18 cellular contexts compared by ENCODE assay signal in the genomic region with DNA sequence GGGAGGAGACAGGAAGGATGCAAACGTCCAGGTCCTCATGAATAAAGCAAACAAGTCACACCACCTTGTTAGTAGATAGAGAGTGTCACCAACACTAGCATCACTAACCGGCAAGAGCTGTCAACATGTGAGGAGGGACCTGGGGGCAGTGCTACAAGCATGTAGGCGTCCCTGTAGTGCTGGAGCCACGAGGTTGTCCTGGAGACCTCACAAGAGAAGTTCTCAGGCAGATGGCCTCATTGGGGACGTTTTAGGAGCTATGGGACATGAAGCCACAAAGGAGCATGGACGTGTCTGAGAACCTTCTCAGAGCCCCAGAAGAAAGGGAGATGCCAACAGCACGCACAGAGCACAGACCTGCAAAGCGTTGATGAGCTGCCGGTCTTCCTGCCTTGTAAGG.
"Had no signal": no experiment of that assay in that cellular context is flagged by ENCODE, and none has a peak within 500 bp of the region (broad histone marks: within the 10 kb centered on the region; RNA-seq: fewer than 3 reads in every experiment).

No MANE protein-coding gene starts in this region.

- H3K4me3 ChIP-seq: coronary artery, heart left ventricle, right atrium auricular region, testis, tibial nerve had no signal

- H3K36me3 ChIP-seq: neutrophil had no signal

- ATAC-seq: left colon; naive thymus-derived CD4-positive, alpha-beta T cell; stimulated activated memory B cell treated with anti-CD40 and anti-IgM and Interleukin-4, amounts not matched to agents 10 μg/mL and 1 μg/mL and 100 μg/mL, for 72 hours had no signal

- H3K27ac ChIP-seq: coronary artery, neutrophil, right atrium auricular region, testis, tibial nerve had no signal

- H3K4me1 ChIP-seq: right atrium auricular region, testis had no signal

- H3K9me3 ChIP-seq: heart left ventricle, neutrophil, right atrium auricular region, testis, tibial nerve had no signal

- H3K27me3 ChIP-seq: heart left ventricle, right atrium auricular region, testis, tibial nerve had no signal

- DNase-seq: effector CD4-positive, alpha-beta T cell; endodermal cell; erythroblast; heart left ventricle; hippocampal formation; left colon; naive thymus-derived CD4-positive, alpha-beta T cell; nephron progenitor cell; posterior cingulate gyrus; small intestine; stimulated activated CD4-positive, alpha-beta T cell treated with anti-CD3 and anti-CD28 coated beads, Interleukin-4, amount 100 ng/mL, for 1 hour; stimulated activated CD8-positive, alpha-beta memory T cell treated with anti-CD3 and anti-CD28 coated beads, Interleukin-4, amount 100 ng/mL, for 48 hours; testis had no signal
